Comparison of ENCODE assay signal across 15 cellular contexts in genomic region chr2:70707706-70708105, GRCh38.
DNase-seq lines count a peak whose midpoint lies in the region; ATAC-seq and TF ChIP-seq lines count a peak whose summit lies in the region.
"Had no signal": no experiment of that assay in that cellular context is flagged by ENCODE, and none has a peak within 500 bp of the region (broad histone marks: within the 10 kb centered on the region; RNA-seq: fewer than 3 reads in every experiment).

No MANE protein-coding gene starts in this region.

- no peak overlapping the region for H3K14ac ChIP-seq in neuronal stem cell (ENCODE audit: low read length)

- H2BK120ac ChIP-seq in neuronal stem cell (ENCODE audit: low read depth, low read length), result no peak overlapping the region

- H3K9me3 Mint-ChIP-seq in stimulated activated naive CD8-positive, alpha-beta T cell treated with anti-CD3 and anti-CD28 coated beads, Interleukin-15, Interleukin-2, amounts not matched to agents 100 ng/mL and 50 ng/mL, for 24 hours, result no peaks in the 10 kb centered on the region
- no peaks in the 10 kb centered on the region for H3K9me3 Mint-ChIP-seq in activated naive CD4-positive, alpha-beta T cell treated with anti-CD3 and anti-CD28 coated beads, Interleukin-2, amount 10 ng/mL, durations not matched to agents 7 days and 5 days
- H3K9me3 Mint-ChIP-seq: CD4-positive, CD25-positive, alpha-beta regulatory T cell had no signal

- H2AFZ ChIP-seq in neuronal stem cell (ENCODE audit: low read length), result no peak overlapping the region
- H2AFZ ChIP-seq: GM23248 had no signal

- H3K18ac ChIP-seq in neuronal stem cell (ENCODE audit: low read length), result no peak overlapping the region

- H3K27me3 ChIP-seq in neuronal stem cell (ENCODE audit: control insufficient read depth in 3 of 3, insufficient read depth in 3 of 3, low read depth in 1 of 3, low read length in 3 of 3), result no peaks in the 10 kb centered on the region
- H3K27me3 ChIP-seq: BLaER1 treated with 17β-estradiol and CSF1 and Interleukin-3, amounts not matched to agents 10 nM and 100 nM had no signal

- H3K36me3 Mint-ChIP-seq in stimulated activated naive CD8-positive, alpha-beta T cell treated with anti-CD3 and anti-CD28 coated beads, Interleukin-15, Interleukin-2, amounts not matched to agents 100 ng/mL and 50 ng/mL, for 24 hours (ENCODE audit: low read depth), result no peaks in the 10 kb centered on the region
- H3K36me3 Mint-ChIP-seq in activated naive CD4-positive, alpha-beta T cell treated with anti-CD3 and anti-CD28 coated beads, Interleukin-2, amount 10 ng/mL, durations not matched to agents 7 days and 5 days, result no peaks in the 10 kb centered on the region
- H3K36me3 Mint-ChIP-seq: CD4-positive, CD25-positive, alpha-beta regulatory T cell had no signal

- peaks cover 0 to 2% of the 10 kb centered on the region in 2 donors for H3K4me1 ChIP-seq in neuronal stem cell (ENCODE audit: control insufficient read depth in 2 of 2, insufficient read depth in 1 of 2, low read depth in 1 of 2, low read length in 2 of 2)

- H2AK5ac ChIP-seq in neuronal stem cell (ENCODE audit: low read depth, low read length), result no peak overlapping the region

- no peak overlapping the region for H4K8ac ChIP-seq in neuronal stem cell (ENCODE audit: low read depth, low read length)

- no peak overlapping the region for H2BK5ac ChIP-seq in neuronal stem cell (ENCODE audit: low read length)

- no CpG with 5 or more reads among the region's 1 CpG for WGBS in neuronal stem cell (ENCODE audit: extremely low coverage in 2 of 2, insufficient read length in 2 of 2, insufficient replicate concordance in 1 of 2), 2 donors

- peaks cover 17% of the 10 kb centered on the region for H3K4me1 Mint-ChIP-seq in stimulated activated naive CD8-positive, alpha-beta T cell treated with anti-CD3 and anti-CD28 coated beads, Interleukin-15, Interleukin-2, amounts not matched to agents 100 ng/mL and 50 ng/mL, for 24 hours (ENCODE audit: low read depth)
- H3K4me1 Mint-ChIP-seq in activated naive CD4-positive, alpha-beta T cell treated with anti-CD3 and anti-CD28 coated beads, Interleukin-2, amount 10 ng/mL, durations not matched to agents 7 days and 5 days, result no peaks in the 10 kb centered on the region
- H3K4me1 Mint-ChIP-seq: CD4-positive, CD25-positive, alpha-beta regulatory T cell had no signal

- H3K9ac ChIP-seq in neuronal stem cell (ENCODE audit: low read depth, low read length, poor library complexity), result peak overlapping the region; percentile 2
- H3K9ac ChIP-seq: BLaER1 treated with 17β-estradiol and CSF1 and Interleukin-3, amounts not matched to agents 10 nM and 100 nM; GM23248 had no signal

- CTCF ChIA-PET in activated naive CD4-positive, alpha-beta T cell treated with anti-CD3 and anti-CD28 coated beads, Interleukin-2, amount 10 ng/mL, durations not matched to agents 7 days and 5 days (lab: Charles Lee), result no interaction called here

- no peaks in the 10 kb centered on the region for H3K9me3 ChIP-seq in neuronal stem cell (replicated peaks in 1 of 2; ENCODE audit: control insufficient read depth in 2 of 2, insufficient read depth in 1 of 2, low read depth in 1 of 2, low read length in 2 of 2)
- H3K9me3 ChIP-seq: BLaER1 treated with 17β-estradiol and CSF1 and Interleukin-3, amounts not matched to agents 10 nM and 100 nM had no signal

- H3K4me2 ChIP-seq in neuronal stem cell (ENCODE audit: insufficient read depth, low read length, poor library complexity, severe bottlenecking), result no peak overlapping the region
- H3K4me2 ChIP-seq: BLaER1 treated with 17β-estradiol and CSF1 and Interleukin-3, amounts not matched to agents 10 nM and 100 nM had no signal

- peak overlapping the region; percentile 5 for H3K27ac Mint-ChIP-seq in stimulated activated naive CD8-positive, alpha-beta T cell treated with anti-CD3 and anti-CD28 coated beads, Interleukin-15, Interleukin-2, amounts not matched to agents 100 ng/mL and 50 ng/mL, for 24 hours
- no peak overlapping the region for H3K27ac Mint-ChIP-seq in activated naive CD4-positive, alpha-beta T cell treated with anti-CD3 and anti-CD28 coated beads, Interleukin-2, amount 10 ng/mL, durations not matched to agents 7 days and 5 days
- H3K27ac Mint-ChIP-seq: CD4-positive, CD25-positive, alpha-beta regulatory T cell had no signal

- no peak overlapping the region for H2BK12ac ChIP-seq in neuronal stem cell (ENCODE audit: low read length)

- no peak overlapping the region for H3K27ac ChIP-seq in coronary artery
- no peak overlapping the region for H3K27ac ChIP-seq in neuronal stem cell (replicated peaks; ENCODE audit: low read length)
- H3K27ac ChIP-seq: BLaER1 treated with 17β-estradiol and CSF1 and Interleukin-3, amounts not matched to agents 10 nM and 100 nM; GM23248 had no signal

- H2BK15ac ChIP-seq in neuronal stem cell (ENCODE audit: low read length), result no peak overlapping the region

- no peak overlapping the region for H3K4me3 Mint-ChIP-seq in stimulated activated naive CD8-positive, alpha-beta T cell treated with anti-CD3 and anti-CD28 coated beads, Interleukin-15, Interleukin-2, amounts not matched to agents 100 ng/mL and 50 ng/mL, for 24 hours
- no peak overlapping the region for H3K4me3 Mint-ChIP-seq in activated naive CD4-positive, alpha-beta T cell treated with anti-CD3 and anti-CD28 coated beads, Interleukin-2, amount 10 ng/mL, durations not matched to agents 7 days and 5 days
- H3K4me3 Mint-ChIP-seq: CD4-positive, CD25-positive, alpha-beta regulatory T cell had no signal

- H3K4ac ChIP-seq in neuronal stem cell (ENCODE audit: low read length), result no peak overlapping the region

- peaks cover 8 to 75% of the 10 kb centered on the region in 2 donors for H3K36me3 ChIP-seq in neuronal stem cell (replicated peaks in 1 of 2; ENCODE audit: control insufficient read depth in 2 of 2, insufficient read depth in 2 of 2, low read length in 2 of 2)

- H3K27me3 Mint-ChIP-seq in stimulated activated naive CD8-positive, alpha-beta T cell treated with anti-CD3 and anti-CD28 coated beads, Interleukin-15, Interleukin-2, amounts not matched to agents 100 ng/mL and 50 ng/mL, for 24 hours, result no peaks in the 10 kb centered on the region
- peaks cover 4% of the 10 kb centered on the region for H3K27me3 Mint-ChIP-seq in activated naive CD4-positive, alpha-beta T cell treated with anti-CD3 and anti-CD28 coated beads, Interleukin-2, amount 10 ng/mL, durations not matched to agents 7 days and 5 days

- H3K4me3 ChIP-seq in coronary artery, result no peak overlapping the region
- no peak overlapping the region for H3K4me3 ChIP-seq in neuronal stem cell (ENCODE audit: low read length in 2 of 2)
- H3K4me3 ChIP-seq: BLaER1 treated with 17β-estradiol and CSF1 and Interleukin-3, amounts not matched to agents 10 nM and 100 nM; GM12878; GM23248 had no signal

- no peak overlapping the region for H4K91ac ChIP-seq in neuronal stem cell (ENCODE audit: low read depth, low read length, poor library complexity)

- H3K79me1 ChIP-seq in neuronal stem cell (ENCODE audit: low read depth, low read length), result no peaks in the 10 kb centered on the region

- TF ChIP-seq CTCF in coronary artery (IDR thresholded peaks at IDR 0.05), result no peak

- ATAC-seq in stimulated activated naive CD8-positive, alpha-beta T cell treated with anti-CD3 and anti-CD28 coated beads, Interleukin-15, Interleukin-2, amounts not matched to agents 100 U/mL and 50 U/mL, for 24 hours, result no peak
- ATAC-seq: GM12878 had no signal

- DNase-seq in stimulated activated naive CD8-positive, alpha-beta T cell treated with anti-CD3 and anti-CD28 coated beads, Interleukin-15, Interleukin-2, amounts not matched to agents 100 U/mL and 50 U/mL, for 24 hours, result no peak
- DNase-seq in coronary artery (ENCODE audit: low spot score), result peak; percentile 53
- DNase-seq in neuronal stem cell (ENCODE audit: low spot score), result no peak
- DNase-seq in globus pallidus (ENCODE audit: low spot score), result no peak
- no peak for DNase-seq in NAMALWA (ENCODE audit: low spot score)
- DNase-seq in activated naive CD4-positive, alpha-beta T cell treated with anti-CD3 and anti-CD28 coated beads, Interleukin-2, amount 10 ng/mL, durations not matched to agents 7 days and 5 days, result no peak
- DNase-seq: ACHN; Calu3; CD4-positive, CD25-positive, alpha-beta regulatory T cell; GM23248; H7; IMR-90 had no signal

- H3K23ac ChIP-seq in neuronal stem cell (ENCODE audit: low read depth, low read length, poor library complexity), result no peak overlapping the region
